12 cellular contexts compared by ENCODE assay signal in the genomic region with DNA sequence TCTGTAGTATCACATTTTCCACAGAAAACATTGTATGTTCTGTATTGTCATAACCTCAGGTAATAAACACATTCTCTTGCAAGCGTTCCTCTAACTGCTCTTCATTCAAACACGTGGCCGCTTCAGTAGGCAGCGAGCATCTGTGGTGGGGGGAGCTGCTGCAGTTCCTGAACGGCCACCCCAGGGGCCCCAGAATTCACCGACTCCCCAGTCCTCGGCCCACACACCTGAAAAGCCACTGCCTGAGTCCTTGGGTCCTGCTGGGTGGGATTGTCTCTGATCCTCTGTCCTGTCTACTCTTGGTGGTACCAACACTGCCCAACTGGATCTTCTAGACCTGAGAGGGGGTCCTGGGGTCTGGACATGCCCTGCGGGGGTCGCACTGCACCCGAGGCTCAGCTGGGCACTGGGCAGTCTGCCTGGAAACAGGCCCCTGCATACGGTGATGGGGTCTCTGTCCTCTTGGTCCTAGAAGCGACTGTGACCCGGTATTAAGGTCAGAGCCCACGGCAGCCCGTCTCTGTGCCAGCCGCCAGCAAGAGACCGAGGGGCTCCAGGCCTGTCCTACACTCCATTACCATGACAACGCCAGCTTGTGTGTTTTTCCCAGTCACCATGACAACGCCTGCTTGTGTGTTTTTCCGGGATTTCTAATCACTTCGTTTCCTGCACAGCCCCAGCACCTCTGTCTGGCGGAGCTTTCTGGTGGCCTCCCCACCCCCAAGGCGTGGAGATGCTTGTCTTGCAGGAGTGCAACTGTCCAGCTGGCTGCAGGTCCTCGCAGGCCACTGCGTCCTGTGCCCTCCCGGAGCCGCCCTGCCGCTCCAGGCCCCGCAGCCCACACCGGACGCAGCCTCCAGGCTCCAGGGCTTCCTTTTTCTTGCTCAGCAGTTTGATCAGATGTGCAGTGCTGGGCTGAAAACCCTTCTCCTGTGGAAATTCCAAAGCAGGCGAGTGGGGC. TPM values are rescaled to one million over a fixed set of nuclear protein-coding genes. Genes with fewer than 3 reads are reported as not detected.
DNase-seq lines count a peak whose midpoint lies in the region; ATAC-seq lines count a peak whose summit lies in the region.
"Had no signal": no experiment of that assay in that cellular context is flagged by ENCODE, and none has a peak within 500 bp of the region (broad histone marks: within the 10 kb centered on the region; RNA-seq: fewer than 3 reads in every experiment).

No MANE protein-coding gene starts in this region.

- H2BK15ac ChIP-seq in neuronal stem cell (ENCODE audit: low read length) = no peak overlapping the region

- H3K9me3 ChIP-seq in T-helper 17 cell (ENCODE audit: control insufficient read depth, low read length, poor library complexity, severe bottlenecking) (no peaks in the 10 kb centered on the region), neuronal stem cell (replicated peaks in 1 of 2; ENCODE audit: control insufficient read depth in 2 of 2, insufficient read depth in 1 of 2, low read depth in 1 of 2, low read length in 2 of 2) (peaks cover 0 to 2% of the 10 kb centered on the region in 2 donors)

- no peak overlapping the region for H4K8ac ChIP-seq in neuronal stem cell (ENCODE audit: low read depth, low read length)

- peak overlapping the region; percentile 47 for H2BK120ac ChIP-seq in neuronal stem cell (ENCODE audit: low read depth, low read length)

- no peak overlapping the region for H2BK5ac ChIP-seq in neuronal stem cell (ENCODE audit: low read length)

- peaks cover 7% of the 10 kb centered on the region for H3K4me1 Mint-ChIP-seq in T-helper 17 cell

- DNase-seq in T-helper 17 cell = peak in 1 of 3 donors; percentile 6
- DNase-seq in glomerular endothelial cell (ENCODE audit: extremely low read depth, low read depth, low spot score) = peak; percentile 89
- peak; percentile 44 for DNase-seq in neuronal stem cell (ENCODE audit: low spot score)
- DNase-seq in GF-D8 (lab: John Stamatoyannopoulos, UW) = no peak
- DNase-seq in ecto neural progenitor cell (ENCODE audit: low spot score) = no peak
- DNase-seq in SKM-1 (lab: John Stamatoyannopoulos, UW; ENCODE audit: unreplicated experiment) = no peak
- DNase-seq: effector memory CD4-positive, alpha-beta T cell; NCI-H524 treated with DMSO at 0.1 percent for 48 hours; T-helper 1 cell had no signal

- H3K79me2 ChIP-seq in ACC112 (ENCODE audit: control insufficient read depth, insufficient read depth, low read length, unreplicated experiment) = peaks cover 4% of the 10 kb centered on the region

- WGBS in neuronal stem cell (ENCODE audit: extremely low coverage in 2 of 2, insufficient read length in 2 of 2, insufficient replicate concordance in 1 of 2), 2 donors = no CpG with 5 or more reads among the region's 32 CpGs

- no peak overlapping the region for H2BK12ac ChIP-seq in neuronal stem cell (ENCODE audit: low read length)

- H3K27me3 Mint-ChIP-seq in T-helper 17 cell = no peaks in the 10 kb centered on the region

- no peak overlapping the region for H3K14ac ChIP-seq in neuronal stem cell (ENCODE audit: low read length)

- no peak overlapping the region for H3K4me3 ChIP-seq in ACC112 (ENCODE audit: low read depth, low read length)
- H3K4me3 ChIP-seq in neuronal stem cell (ENCODE audit: low read length in 2 of 2) = no peak overlapping the region

- peak overlapping the region; percentile 11 for H3K18ac ChIP-seq in neuronal stem cell (ENCODE audit: low read length)

- ATAC-seq in T-helper 17 cell (no peak), GM21723 (IDR thresholded peaks at IDR 0.05; ENCODE audit: unreplicated experiment) (no peak)
- ATAC-seq: stimulated activated effector memory CD8-positive, alpha-beta T cell treated with anti-CD3 and anti-CD28 coated beads, Interleukin-12 subunit alpha, Interleukin-12 subunit beta, amount 100 ng/mL, for 72 hours had no signal

- peaks cover 43% of the 10 kb centered on the region; the same call in 1 of the 2 replicates for H3K36me3 ChIP-seq in ACC112 (ENCODE audit: insufficient read depth, low read length)
- peaks cover 80 to 91% of the 10 kb centered on the region in 2 donors for H3K36me3 ChIP-seq in neuronal stem cell (replicated peaks in 1 of 2; ENCODE audit: control insufficient read depth in 2 of 2, insufficient read depth in 2 of 2, low read length in 2 of 2)

- no peak overlapping the region for H3K4ac ChIP-seq in neuronal stem cell (ENCODE audit: low read length)

- H3K27ac ChIP-seq in ACC112 (ENCODE audit: low read depth, low read length) = peak overlapping the region; percentile 26; the same call in 1 of the 2 replicates
- peak overlapping the region; percentile 31 for H3K27ac ChIP-seq in neuronal stem cell (replicated peaks; ENCODE audit: low read length)

- H3K27me3 ChIP-seq in ACC112 (ENCODE audit: insufficient read depth, low read length) (no peaks in the 10 kb centered on the region), neuronal stem cell (ENCODE audit: control insufficient read depth in 3 of 3, insufficient read depth in 3 of 3, low read depth in 1 of 3, low read length in 3 of 3) (peaks cover 0 to 2% (median 0%) of the 10 kb centered on the region in 3 experiments)

- H2AFZ ChIP-seq in ACC112 (ENCODE audit: low read length, unreplicated experiment) = no peak overlapping the region
- no peak overlapping the region for H2AFZ ChIP-seq in neuronal stem cell (ENCODE audit: low read length)

- H3K27ac Mint-ChIP-seq in T-helper 17 cell = peak overlapping the region; percentile 84

- no peaks in the 10 kb centered on the region for H3K36me3 Mint-ChIP-seq in T-helper 17 cell (ENCODE audit: low read depth)

- no peak overlapping the region for H3K23ac ChIP-seq in neuronal stem cell (ENCODE audit: low read depth, low read length, poor library complexity)

- no peak overlapping the region for H3K4me3 Mint-ChIP-seq in T-helper 17 cell
- H3K4me3 Mint-ChIP-seq: stimulated activated effector memory CD8-positive, alpha-beta T cell treated with anti-CD3 and anti-CD28 coated beads, Interleukin-12 subunit alpha, Interleukin-12 subunit beta, amount 100 ng/mL, for 72 hours had no signal

- H3K4me2 ChIP-seq in neuronal stem cell (ENCODE audit: insufficient read depth, low read length, poor library complexity, severe bottlenecking) = no peak overlapping the region

- peaks cover 4% of the 10 kb centered on the region for H3K4me1 ChIP-seq in ACC112 (ENCODE audit: control insufficient read depth, insufficient read depth, low read length, unreplicated experiment)
- peaks cover 0 to 16% of the 10 kb centered on the region in 2 donors for H3K4me1 ChIP-seq in neuronal stem cell (ENCODE audit: control insufficient read depth in 2 of 2, insufficient read depth in 1 of 2, low read depth in 1 of 2, low read length in 2 of 2)

- H2AK5ac ChIP-seq in neuronal stem cell (ENCODE audit: low read depth, low read length) = peak overlapping the region; percentile 26

- H3K79me1 ChIP-seq in neuronal stem cell (ENCODE audit: low read depth, low read length) = peaks cover 49% of the 10 kb centered on the region

- peak overlapping the region; percentile 60 for H3K9ac ChIP-seq in neuronal stem cell (ENCODE audit: low read depth, low read length, poor library complexity)

- no peak overlapping the region for H4K91ac ChIP-seq in neuronal stem cell (ENCODE audit: low read depth, low read length, poor library complexity)

RNA-seq across cellular contexts. Expression of gene CTBP1, which starts 16.0 kb away (rescaled TPM):
- total RNA-seq in T-helper 17 cell (100 to 1,000 TPM; 164 to 184 TPM), glomerular endothelial cell (170 and 171 TPM in 2 replicates)
- 151 TPM for polyA plus RNA-seq in neuronal stem cell (2013, experiment 1 of 2)
- 149 TPM for polyA plus RNA-seq in neuronal stem cell (2013, experiment 2 of 2)

RNA-seq across cellular contexts. Expression of gene MAEA, which starts 56.8 kb away (rescaled TPM):
- total RNA-seq in T-helper 17 cell = 10 to 100 TPM; 46.9 to 75.8 TPM
- total RNA-seq in glomerular endothelial cell = 71.9 and 80.0 TPM in 2 replicates
- polyA plus RNA-seq in neuronal stem cell (2013, experiment 1 of 2) = 38.4 TPM
- 37.0 TPM for polyA plus RNA-seq in neuronal stem cell (2013, experiment 2 of 2)

Comparison
In these comparisons a context has a peak if more than half of its experiments do, and no peak if none do; other contexts are left out.
1. DNase-seq: peak in glomerular endothelial cell (single experiment) and neuronal stem cell (single experiment); none in GF-D8 (single experiment), ecto neural progenitor cell (single experiment) and SKM-1 (single experiment).